ENCODE assay signal across 27 cellular contexts in genomic region chr14:101025656-101026055, GRCh38.
"Had no signal": no experiment of that assay in that cellular context is flagged by ENCODE, and none has a peak within 500 bp of the region (broad histone marks: within the 10 kb centered on the region; RNA-seq: fewer than 3 reads in every experiment).

No MANE protein-coding gene starts in this region.

- H3K27ac ChIP-seq: ascending aorta, cardiac muscle cell, left lung, thoracic aorta, WERI-Rb-1 had no signal

- H3K4me1 ChIP-seq: ascending aorta, left lung had no signal

- H3K27me3 ChIP-seq: ascending aorta, cardiac muscle cell had no signal

- H3K4me3 Mint-ChIP-seq: activated naive CD8-positive, alpha-beta T cell treated with anti-CD3 and anti-CD28 coated beads, Interleukin-2, amount 10 ng/mL, durations not matched to agents 7 days and 5 days; brain; nephron; T-helper 1 cell treated with Interleukin-12 subunit alpha and Interleukin-12 subunit beta and Interleukin-4 antibody, amounts not matched to agents 30 μg/mL and 1 μg/mL, for 36 hours had no signal

- ATAC-seq: activated CD4-positive, CD25-positive, alpha-beta regulatory T cell treated with anti-CD3 and anti-CD28 coated beads, Interleukin-2, amount 50 U/mL, for 24 hours; esophagus mucosa; left lung; mucosa of descending colon; stimulated activated naive CD8-positive, alpha-beta T cell treated with anti-CD3 and anti-CD28 coated beads, Interleukin-15, Interleukin-2, amounts not matched to agents 100 U/mL and 50 U/mL, for 24 hours had no signal

- H3K27me3 Mint-ChIP-seq: activated naive CD8-positive, alpha-beta T cell treated with anti-CD3 and anti-CD28 coated beads, Interleukin-2, amount 10 ng/mL, durations not matched to agents 7 days and 5 days; progenitor cell of endocrine pancreas had no signal

- H3K4me1 Mint-ChIP-seq: activated naive CD8-positive, alpha-beta T cell treated with anti-CD3 and anti-CD28 coated beads, Interleukin-2, amount 10 ng/mL, durations not matched to agents 7 days and 5 days; brain; nephron had no signal

- H3K36me3 ChIP-seq: ascending aorta, cardiac muscle cell, left lung, thoracic aorta, WERI-Rb-1 had no signal

- H3K9me3 ChIP-seq: ascending aorta, left lung, mucosa of descending colon, thoracic aorta had no signal

- H3K4me3 ChIP-seq: ascending aorta, cardiac muscle cell, left lung, lung, mucosa of descending colon, thoracic aorta had no signal

- DNase-seq: activated CD4-positive, alpha-beta T cell treated with anti-CD3 and anti-CD28 coated beads for 48 hours; activated CD4-positive, alpha-beta T cell treated with anti-CD3 and anti-CD28 coated beads, Interleukin-2, amount 50 U/mL, for 48 hours; activated CD8-positive, alpha-beta memory T cell treated with anti-CD3 and anti-CD28 coated beads for 24 hours; activated effector memory CD4-positive, alpha-beta T cell treated with Interleukin-2 at 50 U/mL for 16 hours; activated naive CD4-positive, alpha-beta T cell treated with Interleukin-2 at 50 U/mL for 16 hours; foreskin fibroblast; hippocampal formation; mesendoderm; mucosa of descending colon; stimulated activated CD4-positive, alpha-beta T cell treated with anti-CD3 and anti-CD28 coated beads, Interleukin-2, amount 100 ng/mL, for 48 hours; stimulated activated naive CD8-positive, alpha-beta T cell treated with anti-CD3 and anti-CD28 coated beads, Interleukin-15, Interleukin-2, amounts not matched to agents 100 U/mL and 50 U/mL, for 24 hours; SW 1271; T-helper 9 cell; trophoblast cell; WERI-Rb-1 had no signal

- H3K36me3 Mint-ChIP-seq: activated naive CD8-positive, alpha-beta T cell treated with anti-CD3 and anti-CD28 coated beads, Interleukin-2, amount 10 ng/mL, durations not matched to agents 7 days and 5 days; brain had no signal

- H3K9me3 Mint-ChIP-seq: activated naive CD8-positive, alpha-beta T cell treated with anti-CD3 and anti-CD28 coated beads, Interleukin-2, amount 10 ng/mL, durations not matched to agents 7 days and 5 days; T-helper 1 cell treated with Interleukin-12 subunit alpha and Interleukin-12 subunit beta and Interleukin-4 antibody, amounts not matched to agents 30 μg/mL and 1 μg/mL, for 36 hours had no signal

- H3K27ac Mint-ChIP-seq: activated naive CD8-positive, alpha-beta T cell treated with anti-CD3 and anti-CD28 coated beads, Interleukin-2, amount 10 ng/mL, durations not matched to agents 7 days and 5 days; brain; nephron; progenitor cell of endocrine pancreas; T-helper 1 cell treated with Interleukin-12 subunit alpha and Interleukin-12 subunit beta and Interleukin-4 antibody, amounts not matched to agents 30 μg/mL and 1 μg/mL, for 36 hours had no signal
